ENCODE assay signal across 10 cellular contexts in genomic region chr17:78745407-78746088, GRCh38. TPM values are rescaled to one million over a fixed set of nuclear protein-coding genes. Genes with fewer than 3 reads are reported as not detected.
DNase-seq lines count a peak whose midpoint lies in the region; ATAC-seq and TF ChIP-seq lines count a peak whose summit lies in the region.
"Had no signal": no experiment of that assay in that cellular context is flagged by ENCODE, and none has a peak within 500 bp of the region (broad histone marks: within the 10 kb centered on the region; RNA-seq: fewer than 3 reads in every experiment).

No MANE protein-coding gene starts in this region.

- H3K4me3 Mint-ChIP-seq in CD8-positive, alpha-beta T cell, result peak overlapping the region; percentile 63
- H3K4me3 Mint-ChIP-seq in osteocyte (ENCODE audit: unreplicated experiment), result no peak overlapping the region

- no peaks in the 10 kb centered on the region for H3K27me3 ChIP-seq in CD8-positive, alpha-beta T cell (ENCODE audit: insufficient read depth, low read length)

- peaks cover 95% of the 10 kb centered on the region for H3K4me1 ChIP-seq in CD8-positive, alpha-beta T cell (ENCODE audit: insufficient read depth, low read length)
- peaks cover 7% of the 10 kb centered on the region for H3K4me1 ChIP-seq in HEK293 (ENCODE audit: control insufficient read depth, insufficient read depth, low read length)

- peak overlapping the region; percentile 91 for H3K27ac Mint-ChIP-seq in CD8-positive, alpha-beta T cell
- peak overlapping the region; percentile 46 for H3K27ac Mint-ChIP-seq in osteocyte (ENCODE audit: unreplicated experiment)

- CTCF ChIA-PET in CD8-positive, alpha-beta T cell (lab: Charles Lee), result interaction anchor here (0.8 to 3.9 kb wide), 7 partner anchors 8 to 55 kb away, joined by 3 to 16 read pairs (median 6); no protein-coding TSS in a partner anchor
- CTCF ChIA-PET in HEK293 (lab: Yijun Ruan, JAX), result interaction anchor here (0.7 to 1.6 kb wide), 4 partner anchors 8 to 377 kb away, joined by 3 to 6 read pairs (median 4); no protein-coding TSS in a partner anchor

- DNase-seq in CD8-positive, alpha-beta T cell, result peak in 4 of 7 experiments; percentile 40 to 62 (median 52)
- DNase-seq in activated CD4-positive, CD25-positive, alpha-beta regulatory T cell treated with anti-CD3 and anti-CD28 coated beads, Interleukin-2, amount 50 U/mL, for 72 hours, result peak; percentile 46
- DNase-seq in epithelial cell of esophagus (ENCODE audit: low read depth) (peak; percentile 53), osteocyte (ENCODE audit: extremely low spot score, unreplicated experiment) (no peak), cerebellar nuclear complex (lab: John Stamatoyannopoulos, UW) (no peak)

- no peaks in the 10 kb centered on the region for H3K27me3 Mint-ChIP-seq in CD8-positive, alpha-beta T cell (ENCODE audit: low read depth)
- no peaks in the 10 kb centered on the region for H3K27me3 Mint-ChIP-seq in osteocyte (ENCODE audit: unreplicated experiment)

- H3K36me3 ChIP-seq in CD8-positive, alpha-beta T cell (ENCODE audit: insufficient read depth, low read length), result no peaks in the 10 kb centered on the region
- H3K36me3 ChIP-seq in HEK293 (ENCODE audit: control insufficient read depth in 2 of 2, insufficient read depth in 1 of 2, low read length in 2 of 2), result no peaks in the 10 kb centered on the region

- POLR2A ChIA-PET in CD8-positive, alpha-beta T cell (lab: Charles Lee), result interaction anchor here (1.2 to 1.6 kb wide), 2 partner anchors 35 to 37 kb away, joined by 3 to 4 read pairs; partner anchors contain the start of gene CYTH1
- POLR2A ChIA-PET in HEK293 (lab: Yijun Ruan, JAX), result no interaction called here

- H3K4me3 ChIP-seq in CD8-positive, alpha-beta T cell (ENCODE audit: low read depth, low read length), result no peak overlapping the region
- H3K4me3 ChIP-seq in HEK293 (ENCODE audit: low read depth, low read length) (no peak overlapping the region), epithelial cell of esophagus (ENCODE audit: low read length) (no peak overlapping the region)
- H3K4me3 ChIP-seq: SK-N-MC, skin epidermis had no signal

- H3K27ac ChIP-seq in CD8-positive, alpha-beta T cell (ENCODE audit: low read depth, low read length), result peak overlapping the region; percentile 2
- no peak overlapping the region for H3K27ac ChIP-seq in HEK293 (ENCODE audit: extremely low read depth, low read depth, low read length)
- H3K27ac ChIP-seq: SK-N-MC had no signal

- intact Hi-C loops in CD8-positive, alpha-beta T cell (cut with DNase I, micrococcal nuclease), result loop anchor here (2.0 to 5.0 kb wide), 3 partner anchors 13 to 72 kb away; no protein-coding TSS in a partner anchor

- peaks cover 39% of the 10 kb centered on the region for H3K36me3 Mint-ChIP-seq in CD8-positive, alpha-beta T cell
- H3K36me3 Mint-ChIP-seq in osteocyte (ENCODE audit: unreplicated experiment), result peaks cover 4% of the 10 kb centered on the region

- no peak for ATAC-seq in CD8-positive, alpha-beta T cell
- ATAC-seq in HG02610 (IDR thresholded peaks at IDR 0.05; ENCODE audit: unreplicated experiment) (no peak), HG02885 (IDR thresholded peaks at IDR 0.05; ENCODE audit: poor library complexity, unreplicated experiment) (no peak)

- no peaks in the 10 kb centered on the region for H3K9me3 Mint-ChIP-seq in CD8-positive, alpha-beta T cell
- no peaks in the 10 kb centered on the region for H3K9me3 Mint-ChIP-seq in osteocyte (ENCODE audit: unreplicated experiment)

- no peaks in the 10 kb centered on the region for H3K9me3 ChIP-seq in CD8-positive, alpha-beta T cell (ENCODE audit: low read length)
- H3K9me3 ChIP-seq in HEK293 (ENCODE audit: control insufficient read depth, insufficient read depth, low read depth, low read length), result no peaks in the 10 kb centered on the region

- peak; percentile 87 for TF ChIP-seq CTCF in CD8-positive, alpha-beta T cell (IDR thresholded peaks at IDR 0.05)
- TF ChIP-seq CTCF in HEK293 (tag by site-specific recombination; IDR thresholded peaks at IDR 0.05), result peak; percentile 37; the same call in 1 of the 2 replicates
- TF ChIP-seq CTCF in epithelial cell of esophagus (IDR thresholded peaks at IDR 0.05; ENCODE audit: insufficient read depth, low read depth, low read length, missing control alignments), result peak; percentile 43
- TF ChIP-seq CTCF in osteocyte (IDR thresholded peaks at IDR 0.05), result peak; percentile 67

- peaks cover 93% of the 10 kb centered on the region for H3K4me1 Mint-ChIP-seq in CD8-positive, alpha-beta T cell (ENCODE audit: low read depth)
- H3K4me1 Mint-ChIP-seq in osteocyte (ENCODE audit: unreplicated experiment), result peaks cover 67% of the 10 kb centered on the region

TF ChIP-seq in HEK293, 187 proteins besides CTCF, POLR2A, EP300 and RAD21:
- TF ChIP-seq ZNF521 (tag by site-specific recombination; IDR thresholded peaks at IDR 0.05) (no peak), ZNF654 (tag by site-specific recombination; IDR thresholded peaks at IDR 0.05; ENCODE audit: low read depth) (peak; percentile 50), ZNF600 (tag by site-specific recombination; IDR thresholded peaks at IDR 0.05) (0 out of 2 replicates have a peak, but pooled peaks have one; percentile 20)

RNA-seq across cellular contexts. Expression of gene CYTH1, which starts 36.5 kb away (rescaled TPM):
- total RNA-seq in CD8-positive, alpha-beta T cell, result 100 to 1,000 TPM; 475 to 490 TPM
- 113 and 123 TPM in 2 replicates for total RNA-seq in osteocyte

Comparison
In these comparisons a context has a peak if more than half of its experiments do, and no peak if none do; other contexts are left out.
1. DNase-seq: peak in CD8-positive, alpha-beta T cell (4 of 7), activated CD4-positive, CD25-positive, alpha-beta regulatory T cell treated with anti-CD3 and anti-CD28 coated beads, Interleukin-2, amount 50 U/mL, for 72 hours (single experiment) and epithelial cell of esophagus (single experiment); none in osteocyte (single experiment) and cerebellar nuclear complex (0 of 2).
2. CTCF ChIP-seq: peak in every context shown above with its lines; median percentile 87 in CD8-positive, alpha-beta T cell; 67 in osteocyte; 43 in epithelial cell of esophagus; 37 in HEK293.